In the genomic region with DNA sequence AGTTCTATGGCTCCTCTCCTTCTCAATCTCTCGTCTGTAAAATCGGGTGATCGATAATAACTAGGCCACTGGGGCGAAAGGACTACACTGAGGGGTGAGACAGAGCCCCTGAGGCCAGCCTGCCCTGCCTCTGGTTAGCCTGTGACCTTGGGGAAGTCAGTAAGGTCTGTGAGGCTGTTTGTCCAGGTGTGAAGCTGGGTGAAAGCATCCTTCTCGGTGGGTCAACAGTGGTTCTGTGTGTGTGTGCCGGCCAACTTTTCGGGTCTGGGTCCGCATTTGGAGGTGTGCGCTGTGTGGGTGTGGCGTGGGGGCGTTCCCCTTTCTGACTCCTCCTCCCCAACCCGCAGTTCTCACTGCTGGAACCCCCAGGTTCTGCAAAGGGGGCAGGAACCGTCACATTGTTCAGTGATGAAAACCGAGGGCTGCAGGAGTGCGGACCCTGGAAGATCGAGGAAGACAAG, we compare ENCODE assay signal across 9 cellular contexts. TPM values are rescaled to one million over a fixed set of nuclear protein-coding genes. Genes with fewer than 3 reads are reported as not detected.
DNase-seq lines count a peak whose midpoint lies in the region; ATAC-seq, FAIRE-seq and TF ChIP-seq lines count a peak whose summit lies in the region.
"Had no signal": no experiment of that assay in that cellular context is flagged by ENCODE, and none has a peak within 500 bp of the region (broad histone marks: within the 10 kb centered on the region; RNA-seq: fewer than 3 reads in every experiment).

No MANE protein-coding gene starts in this region.

- H3K9me3 ChIP-seq in mononuclear cell (ENCODE audit: low read depth, low read length) (no peaks in the 10 kb centered on the region), thyroid gland (no peaks in the 10 kb centered on the region)

- peak overlapping the region in 2 of 3 donors; percentile 50 to 58 for H3K27ac ChIP-seq in thyroid gland

- H3K27me3 ChIP-seq in mononuclear cell (ENCODE audit: insufficient read depth, low read length) (no peaks in the 10 kb centered on the region), thyroid gland (no peaks in the 10 kb centered on the region)

- no peak for TF ChIP-seq POLR2A in GM12891 (IDR thresholded peaks at IDR 0.05; ENCODE audit: low read depth, low read length)
- no peak for TF ChIP-seq POLR2A in thyroid gland (IDR thresholded peaks at IDR 0.05)

- H3K4me1 ChIP-seq in mononuclear cell (ENCODE audit: insufficient read depth, low read length) (peaks cover 76% of the 10 kb centered on the region), thyroid gland (peaks cover 8 to 27% of the 10 kb centered on the region in 2 donors)

- peak; percentile 58 for FAIRE-seq in GM12891 (lab: Jason Lieb, UNC)

- H3K4me3 ChIP-seq in mononuclear cell (ENCODE audit: low read length) (peak overlapping the region; percentile 59), thyroid gland (replicated peaks in 1 of 3) (peak overlapping the region in 1 of 3 donors; percentile 39)

- no peaks in the 10 kb centered on the region for H3K36me3 ChIP-seq in thyroid gland

- intact Hi-C loops in thyroid gland (cut with DNase I): loop anchor here (5.0 to 10.0 kb wide), 2 partner anchors 97 to 125 kb away; partner anchors contain the start of genes CLTB and FAF2

- no peak for TF ChIP-seq CTCF in thyroid gland (IDR thresholded peaks at IDR 0.05)

- WGBS in thyroid gland, 2 donors: 74 to 76% methylated on average over 10 to 16 of the region's 16 CpGs

- ATAC-seq in HG03457 (IDR thresholded peaks at IDR 0.05; ENCODE audit: unreplicated experiment): no peak
- ATAC-seq in GM19324 (IDR thresholded peaks at IDR 0.05; ENCODE audit: low FRiP score, unreplicated experiment): no peak

- no peak for DNase-seq in GM12891 (ENCODE audit: insufficient read length, low spot score)
- DNase-seq in T-helper 2 cell: peak; percentile 38 to 78 (median 50)
- DNase-seq in central memory CD4-positive, alpha-beta T cell: peak; percentile 54
- DNase-seq in thyroid gland: no peak
- DNase-seq in glomerular visceral epithelial cell (ENCODE audit: extremely low spot score): no peak

TF ChIP-seq in GM12891, 5 proteins besides CTCF, POLR2A, EP300 and RAD21:
- no peak for TF ChIP-seq PAX5 (IDR thresholded peaks at IDR 0.05; ENCODE audit: insufficient read depth, low read length, severe bottlenecking)
- TF ChIP-seq TAF1 (IDR thresholded peaks at IDR 0.05; ENCODE audit: low read depth, low read length): no peak
- TF ChIP-seq POLR2AphosphoS5 (IDR thresholded peaks at IDR 0.05; ENCODE audit: low read depth, low read length): no peak
- TF ChIP-seq POU2F2 (IDR thresholded peaks at IDR 0.05; ENCODE audit: low read depth, low read length): no peak
- no peak for TF ChIP-seq SPI1 (IDR thresholded peaks at IDR 0.05; ENCODE audit: low read depth, low read length)

RNA-seq across cellular contexts. Expression of gene RNF44, which starts 5.0 kb away (rescaled TPM):
- polyA plus RNA-seq in GM12891 (2012; ENCODE audit: low read depth, missing spikeins): 20.9 TPM
- total RNA-seq in mononuclear cell (24.9 TPM), thyroid gland (10 to 100 TPM; 12.1 to 27.3 (median 22.4) TPM)

RNA-seq across cellular contexts. Expression of gene CDHR2, which starts 7.0 kb away (rescaled TPM):
- not detected for polyA plus RNA-seq in GM12891 (2012; ENCODE audit: low read depth, missing spikeins)
- 0.10 TPM for total RNA-seq in mononuclear cell
- total RNA-seq in thyroid gland: under 1 TPM in 1 of 4 donors, not detected in 3; 0.11 TPM
- total RNA-seq: RPMI7951 had no signal

Comparison
In these comparisons a context has a peak if more than half of its experiments do, and no peak if none do; other contexts are left out.
1. DNase-seq: peak in T-helper 2 cell (5 of 5) and central memory CD4-positive, alpha-beta T cell (single experiment); none in GM12891 (single experiment), thyroid gland (0 of 2) and glomerular visceral epithelial cell (single experiment).